3 cellular contexts compared by ENCODE assay signal in the genomic region with DNA sequence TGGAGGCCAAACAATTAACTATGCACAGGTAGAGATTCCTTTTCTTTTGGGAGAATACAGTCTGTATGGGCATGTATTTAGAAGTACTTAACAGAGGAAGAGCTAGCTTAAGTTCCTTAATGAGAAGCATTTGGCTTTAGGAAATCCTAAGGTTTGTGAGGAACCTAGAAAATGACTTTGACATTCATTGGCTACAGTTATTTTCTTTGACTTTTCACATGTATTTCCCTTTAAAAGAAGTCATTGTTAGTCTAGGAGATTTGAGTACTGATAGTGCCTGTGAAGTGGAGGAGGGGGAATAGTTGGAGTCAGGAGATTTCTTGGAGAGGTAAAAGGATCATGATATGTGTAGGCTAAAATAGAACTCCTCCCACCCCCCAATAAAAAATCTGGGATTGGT.
TF ChIP-seq lines count a peak whose summit lies in the region.

No MANE protein-coding gene starts in this region.

TF ChIP-seq in SK-N-SH, 30 proteins besides CTCF, POLR2A, EP300 and RAD21:
- TF ChIP-seq, protein P1, sequence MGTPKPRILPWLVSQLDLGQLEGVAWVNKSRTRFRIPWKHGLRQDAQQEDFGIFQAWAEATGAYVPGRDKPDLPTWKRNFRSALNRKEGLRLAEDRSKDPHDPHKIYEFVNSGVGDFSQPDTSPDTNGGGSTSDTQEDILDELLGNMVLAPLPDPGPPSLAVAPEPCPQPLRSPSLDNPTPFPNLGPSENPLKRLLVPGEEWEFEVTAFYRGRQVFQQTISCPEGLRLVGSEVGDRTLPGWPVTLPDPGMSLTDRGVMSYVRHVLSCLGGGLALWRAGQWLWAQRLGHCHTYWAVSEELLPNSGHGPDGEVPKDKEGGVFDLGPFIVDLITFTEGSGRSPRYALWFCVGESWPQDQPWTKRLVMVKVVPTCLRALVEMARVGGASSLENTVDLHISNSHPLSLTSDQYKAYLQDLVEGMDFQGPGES (IDR thresholded peaks at IDR 0.05; ENCODE audit: low read depth, low read length): no peak
- TF ChIP-seq JUND (IDR thresholded peaks at IDR 0.05) (no peak), RCOR1 (IDR thresholded peaks at IDR 0.05; ENCODE audit: low read length) (no peak)
TF ChIP-seq in SK-N-SH: peak in this region for 0.

TF ChIP-seq in SK-N-SH treated with all-trans-retinoic acid at 6 μM for 48 hours, 23 proteins besides CTCF, POLR2A, EP300 and RAD21:
- TF ChIP-seq ISL1 (CRISPR knock-in tag; IDR thresholded peaks at IDR 0.05) (no peak), SNAI2 (CRISPR knock-in tag; IDR thresholded peaks at IDR 0.05) (no peak), ZC3H10 (CRISPR knock-in tag; IDR thresholded peaks at IDR 0.05) (no peak)
- TF ChIP-seq, protein P2, sequence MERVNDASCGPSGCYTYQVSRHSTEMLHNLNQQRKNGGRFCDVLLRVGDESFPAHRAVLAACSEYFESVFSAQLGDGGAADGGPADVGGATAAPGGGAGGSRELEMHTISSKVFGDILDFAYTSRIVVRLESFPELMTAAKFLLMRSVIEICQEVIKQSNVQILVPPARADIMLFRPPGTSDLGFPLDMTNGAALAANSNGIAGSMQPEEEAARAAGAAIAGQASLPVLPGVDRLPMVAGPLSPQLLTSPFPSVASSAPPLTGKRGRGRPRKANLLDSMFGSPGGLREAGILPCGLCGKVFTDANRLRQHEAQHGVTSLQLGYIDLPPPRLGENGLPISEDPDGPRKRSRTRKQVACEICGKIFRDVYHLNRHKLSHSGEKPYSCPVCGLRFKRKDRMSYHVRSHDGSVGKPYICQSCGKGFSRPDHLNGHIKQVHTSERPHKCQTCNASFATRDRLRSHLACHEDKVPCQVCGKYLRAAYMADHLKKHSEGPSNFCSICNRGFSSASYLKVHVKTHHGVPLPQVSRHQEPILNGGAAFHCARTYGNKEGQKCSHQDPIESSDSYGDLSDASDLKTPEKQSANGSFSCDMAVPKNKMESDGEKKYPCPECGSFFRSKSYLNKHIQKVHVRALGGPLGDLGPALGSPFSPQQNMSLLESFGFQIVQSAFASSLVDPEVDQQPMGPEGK (CRISPR knock-in tag; IDR thresholded peaks at IDR 0.05; ENCODE audit: borderline replicate concordance): no peak
- TF ChIP-seq, protein P3, sequence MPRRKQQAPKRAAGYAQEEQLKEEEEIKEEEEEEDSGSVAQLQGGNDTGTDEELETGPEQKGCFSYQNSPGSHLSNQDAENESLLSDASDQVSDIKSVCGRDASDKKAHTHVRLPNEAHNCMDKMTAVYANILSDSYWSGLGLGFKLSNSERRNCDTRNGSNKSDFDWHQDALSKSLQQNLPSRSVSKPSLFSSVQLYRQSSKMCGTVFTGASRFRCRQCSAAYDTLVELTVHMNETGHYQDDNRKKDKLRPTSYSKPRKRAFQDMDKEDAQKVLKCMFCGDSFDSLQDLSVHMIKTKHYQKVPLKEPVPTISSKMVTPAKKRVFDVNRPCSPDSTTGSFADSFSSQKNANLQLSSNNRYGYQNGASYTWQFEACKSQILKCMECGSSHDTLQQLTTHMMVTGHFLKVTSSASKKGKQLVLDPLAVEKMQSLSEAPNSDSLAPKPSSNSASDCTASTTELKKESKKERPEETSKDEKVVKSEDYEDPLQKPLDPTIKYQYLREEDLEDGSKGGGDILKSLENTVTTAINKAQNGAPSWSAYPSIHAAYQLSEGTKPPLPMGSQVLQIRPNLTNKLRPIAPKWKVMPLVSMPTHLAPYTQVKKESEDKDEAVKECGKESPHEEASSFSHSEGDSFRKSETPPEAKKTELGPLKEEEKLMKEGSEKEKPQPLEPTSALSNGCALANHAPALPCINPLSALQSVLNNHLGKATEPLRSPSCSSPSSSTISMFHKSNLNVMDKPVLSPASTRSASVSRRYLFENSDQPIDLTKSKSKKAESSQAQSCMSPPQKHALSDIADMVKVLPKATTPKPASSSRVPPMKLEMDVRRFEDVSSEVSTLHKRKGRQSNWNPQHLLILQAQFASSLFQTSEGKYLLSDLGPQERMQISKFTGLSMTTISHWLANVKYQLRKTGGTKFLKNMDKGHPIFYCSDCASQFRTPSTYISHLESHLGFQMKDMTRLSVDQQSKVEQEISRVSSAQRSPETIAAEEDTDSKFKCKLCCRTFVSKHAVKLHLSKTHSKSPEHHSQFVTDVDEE (CRISPR knock-in tag; IDR thresholded peaks at IDR 0.05): no peak
- TF ChIP-seq, protein P4, sequence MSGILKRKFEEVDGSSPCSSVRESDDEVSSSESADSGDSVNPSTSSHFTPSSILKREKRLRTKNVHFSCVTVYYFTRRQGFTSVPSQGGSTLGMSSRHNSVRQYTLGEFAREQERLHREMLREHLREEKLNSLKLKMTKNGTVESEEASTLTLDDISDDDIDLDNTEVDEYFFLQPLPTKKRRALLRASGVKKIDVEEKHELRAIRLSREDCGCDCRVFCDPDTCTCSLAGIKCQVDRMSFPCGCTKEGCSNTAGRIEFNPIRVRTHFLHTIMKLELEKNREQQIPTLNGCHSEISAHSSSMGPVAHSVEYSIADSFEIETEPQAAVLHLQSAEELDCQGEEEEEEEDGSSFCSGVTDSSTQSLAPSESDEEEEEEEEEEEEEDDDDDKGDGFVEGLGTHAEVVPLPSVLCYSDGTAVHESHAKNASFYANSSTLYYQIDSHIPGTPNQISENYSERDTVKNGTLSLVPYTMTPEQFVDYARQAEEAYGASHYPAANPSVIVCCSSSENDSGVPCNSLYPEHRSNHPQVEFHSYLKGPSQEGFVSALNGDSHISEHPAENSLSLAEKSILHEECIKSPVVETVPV (CRISPR knock-in tag; IDR thresholded peaks at IDR 0.05): no peak
TF ChIP-seq in SK-N-SH treated with all-trans-retinoic acid at 6 μM for 48 hours: peak in this region for 0.

TF ChIP-seq in GM12878, 131 proteins besides CTCF, POLR2A, EP300 and RAD21:
- no peak for TF ChIP-seq ASH2L (IDR thresholded peaks at IDR 0.05; ENCODE audit: borderline replicate concordance, low read depth)
- no peak for TF ChIP-seq SREBF1 (IDR thresholded peaks at IDR 0.05; ENCODE audit: low read length)
- no peak for TF ChIP-seq IRF4 (IDR thresholded peaks at IDR 0.05; ENCODE audit: low read depth, low read length)
- no peak for TF ChIP-seq TARDBP (IDR thresholded peaks at IDR 0.05; ENCODE audit: borderline replicate concordance)
- no peak for TF ChIP-seq TCF12 (IDR thresholded peaks at IDR 0.05; ENCODE audit: low read depth, low read length)
- no peak for TF ChIP-seq HDGF (IDR thresholded peaks at IDR 0.05)
- TF ChIP-seq, protein P5, sequence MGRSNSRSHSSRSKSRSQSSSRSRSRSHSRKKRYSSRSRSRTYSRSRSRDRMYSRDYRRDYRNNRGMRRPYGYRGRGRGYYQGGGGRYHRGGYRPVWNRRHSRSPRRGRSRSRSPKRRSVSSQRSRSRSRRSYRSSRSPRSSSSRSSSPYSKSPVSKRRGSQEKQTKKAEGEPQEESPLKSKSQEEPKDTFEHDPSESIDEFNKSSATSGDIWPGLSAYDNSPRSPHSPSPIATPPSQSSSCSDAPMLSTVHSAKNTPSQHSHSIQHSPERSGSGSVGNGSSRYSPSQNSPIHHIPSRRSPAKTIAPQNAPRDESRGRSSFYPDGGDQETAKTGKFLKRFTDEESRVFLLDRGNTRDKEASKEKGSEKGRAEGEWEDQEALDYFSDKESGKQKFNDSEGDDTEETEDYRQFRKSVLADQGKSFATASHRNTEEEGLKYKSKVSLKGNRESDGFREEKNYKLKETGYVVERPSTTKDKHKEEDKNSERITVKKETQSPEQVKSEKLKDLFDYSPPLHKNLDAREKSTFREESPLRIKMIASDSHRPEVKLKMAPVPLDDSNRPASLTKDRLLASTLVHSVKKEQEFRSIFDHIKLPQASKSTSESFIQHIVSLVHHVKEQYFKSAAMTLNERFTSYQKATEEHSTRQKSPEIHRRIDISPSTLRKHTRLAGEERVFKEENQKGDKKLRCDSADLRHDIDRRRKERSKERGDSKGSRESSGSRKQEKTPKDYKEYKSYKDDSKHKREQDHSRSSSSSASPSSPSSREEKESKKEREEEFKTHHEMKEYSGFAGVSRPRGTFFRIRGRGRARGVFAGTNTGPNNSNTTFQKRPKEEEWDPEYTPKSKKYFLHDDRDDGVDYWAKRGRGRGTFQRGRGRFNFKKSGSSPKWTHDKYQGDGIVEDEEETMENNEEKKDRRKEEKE (IDR thresholded peaks at IDR 0.05): no peak
